Comparison of ENCODE assay signal across 37 cellular contexts in genomic region chrX:91311969-91312368, GRCh38.
"Had no signal": no experiment of that assay in that cellular context is flagged by ENCODE, and none has a peak within 500 bp of the region (broad histone marks: within the 10 kb centered on the region; RNA-seq: fewer than 3 reads in every experiment).

No MANE protein-coding gene starts in this region.

- H3K4me1 ChIP-seq: ascending aorta had no signal

- H3K4me1 Mint-ChIP-seq: activated B cell treated with CpG ODN at 0.5 μM for 24 hours; activated CD4-positive, alpha-beta T cell treated with anti-CD3 and anti-CD28 coated beads, Interleukin-2, amount 10 ng/mL, durations not matched to agents 24 days and 14 days; activated CD8-positive, alpha-beta memory T cell treated with anti-CD3 and anti-CD28 coated beads, Interleukin-2, amount 10 ng/mL, durations not matched to agents 7 days and 5 days; activated naive CD4-positive, alpha-beta T cell treated with anti-CD3 and anti-CD28 coated beads, Interleukin-2, amount 10 ng/mL, durations not matched to agents 7 days and 5 days; activated naive CD4-positive, alpha-beta T cell treated with anti-CD3 and anti-CD28 coated beads, Interleukin-2, amount 50 U/mL, for 24 hours; activated naive CD8-positive, alpha-beta T cell treated with anti-CD3 and anti-CD28 coated beads, Interleukin-2, amount 10 ng/mL, durations not matched to agents 7 days and 5 days; activated naive CD8-positive, alpha-beta T cell treated with anti-CD3 and anti-CD28 coated beads, Interleukin-2, amount 50 U/mL, for 24 hours; brain; central memory CD8-positive, alpha-beta T cell had no signal

- H3K27ac ChIP-seq: ascending aorta, cardiac muscle cell, VCaP had no signal

- H3K9me3 Mint-ChIP-seq: activated B cell treated with CpG ODN at 0.5 μM for 24 hours; activated CD4-positive, alpha-beta memory T cell treated with anti-CD3 and anti-CD28 coated beads for 36 hours; activated CD4-positive, alpha-beta T cell treated with anti-CD3 and anti-CD28 coated beads, Interleukin-2, amount 10 ng/mL, durations not matched to agents 24 days and 14 days; activated naive CD4-positive, alpha-beta T cell treated with anti-CD3 and anti-CD28 coated beads, Interleukin-2, amount 10 ng/mL, durations not matched to agents 7 days and 5 days; activated naive CD4-positive, alpha-beta T cell treated with anti-CD3 and anti-CD28 coated beads, Interleukin-2, amount 50 U/mL, for 24 hours; activated naive CD8-positive, alpha-beta T cell treated with anti-CD3 and anti-CD28 coated beads, Interleukin-2, amount 10 ng/mL, durations not matched to agents 7 days and 5 days; activated naive CD8-positive, alpha-beta T cell treated with anti-CD3 and anti-CD28 coated beads, Interleukin-2, amount 50 U/mL, for 24 hours; activated T-cell treated with anti-CD3 and anti-CD28 coated beads, Interleukin-2, amount 50 U/mL, for 24 hours; brain; central memory CD8-positive, alpha-beta T cell; T-helper 1 cell treated with Interleukin-12 subunit alpha and Interleukin-12 subunit beta and Interleukin-4 antibody, amounts not matched to agents 30 μg/mL and 1 μg/mL, for 36 hours had no signal

- H3K27me3 Mint-ChIP-seq: activated B cell treated with CpG ODN at 0.5 μM for 24 hours; activated CD4-positive, alpha-beta memory T cell treated with anti-CD3 and anti-CD28 coated beads for 36 hours; activated CD4-positive, alpha-beta T cell treated with anti-CD3 and anti-CD28 coated beads, Interleukin-2, amount 10 ng/mL, durations not matched to agents 24 days and 14 days; activated CD8-positive, alpha-beta memory T cell treated with anti-CD3 and anti-CD28 coated beads, Interleukin-2, amount 10 ng/mL, durations not matched to agents 7 days and 5 days; activated naive CD4-positive, alpha-beta T cell treated with anti-CD3 and anti-CD28 coated beads, Interleukin-2, amount 10 ng/mL, durations not matched to agents 7 days and 5 days; activated naive CD4-positive, alpha-beta T cell treated with anti-CD3 and anti-CD28 coated beads, Interleukin-2, amount 50 U/mL, for 24 hours; activated naive CD8-positive, alpha-beta T cell; activated naive CD8-positive, alpha-beta T cell treated with anti-CD3 and anti-CD28 coated beads, Interleukin-2, amount 10 ng/mL, durations not matched to agents 7 days and 5 days; activated naive CD8-positive, alpha-beta T cell treated with anti-CD3 and anti-CD28 coated beads, Interleukin-2, amount 50 U/mL, for 24 hours; brain; central memory CD8-positive, alpha-beta T cell had no signal

- H3K36me3 Mint-ChIP-seq: activated CD4-positive, alpha-beta memory T cell treated with anti-CD3 and anti-CD28 coated beads for 36 hours; activated CD8-positive, alpha-beta memory T cell treated with anti-CD3 and anti-CD28 coated beads, Interleukin-2, amount 10 ng/mL, durations not matched to agents 7 days and 5 days; activated naive CD4-positive, alpha-beta T cell treated with anti-CD3 and anti-CD28 coated beads, Interleukin-2, amount 10 ng/mL, durations not matched to agents 7 days and 5 days; activated naive CD4-positive, alpha-beta T cell treated with anti-CD3 and anti-CD28 coated beads, Interleukin-2, amount 50 U/mL, for 24 hours; activated naive CD8-positive, alpha-beta T cell; activated naive CD8-positive, alpha-beta T cell treated with anti-CD3 and anti-CD28 coated beads, Interleukin-2, amount 10 ng/mL, durations not matched to agents 7 days and 5 days; brain had no signal

- FAIRE-seq: bronchial epithelial cell, TTC549 had no signal

- ATAC-seq: activated CD8-positive, alpha-beta memory T cell treated with anti-CD3 and anti-CD28 coated beads, Interleukin-2, amount 10 ng/mL, durations not matched to agents 7 days and 5 days; activated CD8-positive, alpha-beta T cell treated with anti-CD3 and anti-CD28 coated beads, Interleukin-2, amount 10 ng/mL, durations not matched to agents 7 days and 5 days; activated naive CD8-positive, alpha-beta T cell treated with anti-CD3 and anti-CD28 coated beads, Interleukin-2, amount 50 U/mL, for 24 hours had no signal

- H3K4me3 Mint-ChIP-seq: activated B cell treated with CpG ODN at 0.5 μM for 24 hours; activated CD4-positive, alpha-beta memory T cell treated with anti-CD3 and anti-CD28 coated beads for 36 hours; activated CD4-positive, alpha-beta T cell treated with anti-CD3 and anti-CD28 coated beads, Interleukin-2, amount 10 ng/mL, durations not matched to agents 24 days and 14 days; activated CD8-positive, alpha-beta memory T cell treated with anti-CD3 and anti-CD28 coated beads, Interleukin-2, amount 10 ng/mL, durations not matched to agents 7 days and 5 days; activated CD8-positive, alpha-beta T cell treated with anti-CD3 and anti-CD28 coated beads, Interleukin-2, amount 10 ng/mL, durations not matched to agents 7 days and 5 days; activated naive CD4-positive, alpha-beta T cell treated with anti-CD3 and anti-CD28 coated beads, Interleukin-2, amount 10 ng/mL, durations not matched to agents 7 days and 5 days; activated naive CD4-positive, alpha-beta T cell treated with anti-CD3 and anti-CD28 coated beads, Interleukin-2, amount 50 U/mL, for 24 hours; activated naive CD8-positive, alpha-beta T cell; activated naive CD8-positive, alpha-beta T cell treated with anti-CD3 and anti-CD28 coated beads, Interleukin-2, amount 10 ng/mL, durations not matched to agents 7 days and 5 days; activated naive CD8-positive, alpha-beta T cell treated with anti-CD3 and anti-CD28 coated beads, Interleukin-2, amount 50 U/mL, for 24 hours; activated T-cell treated with anti-CD3 and anti-CD28 coated beads, Interleukin-2, amount 50 U/mL, for 24 hours; brain; central memory CD8-positive, alpha-beta T cell; T-helper 1 cell treated with Interleukin-12 subunit alpha and Interleukin-12 subunit beta and Interleukin-4 antibody, amounts not matched to agents 30 μg/mL and 1 μg/mL, for 36 hours; T-helper 2 cell treated with Interferon-gamma antibody and Interleukin-4, amounts not matched to agents 5 μg/mL and 100 μg/mL, for 36 hours had no signal

- H3K36me3 ChIP-seq: ascending aorta, cardiac muscle cell had no signal

- H3K27me3 ChIP-seq: ascending aorta, cardiac muscle cell had no signal

- H3K27ac Mint-ChIP-seq: activated B cell treated with CpG ODN at 0.5 μM for 24 hours; activated CD4-positive, alpha-beta memory T cell treated with anti-CD3 and anti-CD28 coated beads for 36 hours; activated CD4-positive, alpha-beta T cell treated with anti-CD3 and anti-CD28 coated beads, Interleukin-2, amount 10 ng/mL, durations not matched to agents 24 days and 14 days; activated CD8-positive, alpha-beta memory T cell treated with anti-CD3 and anti-CD28 coated beads, Interleukin-2, amount 10 ng/mL, durations not matched to agents 7 days and 5 days; activated CD8-positive, alpha-beta T cell treated with anti-CD3 and anti-CD28 coated beads, Interleukin-2, amount 10 ng/mL, durations not matched to agents 7 days and 5 days; activated naive CD4-positive, alpha-beta T cell treated with anti-CD3 and anti-CD28 coated beads, Interleukin-2, amount 10 ng/mL, durations not matched to agents 7 days and 5 days; activated naive CD8-positive, alpha-beta T cell; activated naive CD8-positive, alpha-beta T cell treated with anti-CD3 and anti-CD28 coated beads, Interleukin-2, amount 10 ng/mL, durations not matched to agents 7 days and 5 days; activated naive CD8-positive, alpha-beta T cell treated with anti-CD3 and anti-CD28 coated beads, Interleukin-2, amount 50 U/mL, for 24 hours; activated T-cell treated with anti-CD3 and anti-CD28 coated beads, Interleukin-2, amount 50 U/mL, for 24 hours; activated T-helper 2 cell treated with anti-CD3 and anti-CD28 coated beads, Interferon-gamma antibody, Interleukin-2, Interleukin-4, amounts not matched to agents 10 μg/mL and 5 μg/mL and 100 μg/mL, durations not matched to agents 14 hours and 24 hours and 36 hours; brain; T-helper 1 cell treated with Interleukin-12 subunit alpha and Interleukin-12 subunit beta and Interleukin-4 antibody, amounts not matched to agents 30 μg/mL and 1 μg/mL, for 36 hours; T-helper 2 cell treated with Interferon-gamma antibody and Interleukin-4, amounts not matched to agents 5 μg/mL and 100 μg/mL, for 36 hours had no signal

- H3K4me3 ChIP-seq: ascending aorta, cardiac muscle cell had no signal

- DNase-seq: activated B cell treated with CpG ODN at 0.5 μM for 24 hours; activated CD4-positive, alpha-beta memory T cell treated with anti-CD3 and anti-CD28 coated beads for 36 hours; activated CD4-positive, alpha-beta T cell treated with anti-CD3 and anti-CD28 coated beads for 4 hours; activated CD4-positive, alpha-beta T cell treated with anti-CD3 and anti-CD28 coated beads, Interleukin-2, amount 10 ng/mL, durations not matched to agents 24 days and 14 days; activated CD4-positive, alpha-beta T cell treated with anti-CD3 and anti-CD28 coated beads, Interleukin-2, amount 50 U/mL, for 1 hour; activated CD4-positive, alpha-beta T cell treated with anti-CD3 and anti-CD28 coated beads, Interleukin-2, amount 50 U/mL, for 4 hours; activated CD4-positive, CD25-positive, alpha-beta regulatory T cell treated with anti-CD3 and anti-CD28 coated beads, Interleukin-2, amount 50 U/mL, for 72 hours; activated CD8-positive, alpha-beta memory T cell treated with anti-CD3 and anti-CD28 coated beads for 24 hours; activated CD8-positive, alpha-beta memory T cell treated with anti-CD3 and anti-CD28 coated beads, Interleukin-2, amount 10 ng/mL, durations not matched to agents 7 days and 5 days; activated CD8-positive, alpha-beta memory T cell treated with anti-CD3 and anti-CD28 coated beads, Interleukin-2, amount 50 U/mL, for 48 hours; activated CD8-positive, alpha-beta T cell treated with anti-CD3 and anti-CD28 coated beads, Interleukin-2, amount 10 ng/mL, durations not matched to agents 7 days and 5 days; activated effector memory CD4-positive, alpha-beta T cell treated with Interleukin-2 at 50 U/mL for 16 hours; activated gamma-delta T cell; activated naive CD4-positive, alpha-beta T cell treated with anti-CD3 and anti-CD28 coated beads, Interleukin-2, amount 10 ng/mL, durations not matched to agents 7 days and 5 days; activated naive CD4-positive, alpha-beta T cell treated with Interleukin-2 at 50 U/mL for 16 hours; activated naive CD8-positive, alpha-beta T cell treated with anti-CD3 and anti-CD28 coated beads, Interleukin-2, amount 10 ng/mL, durations not matched to agents 7 days and 5 days; activated naive CD8-positive, alpha-beta T cell treated with anti-CD3 and anti-CD28 coated beads, Interleukin-2, amount 50 U/mL, for 24 hours; activated T-cell treated with anti-CD3 and anti-CD28 coated beads, Interleukin-2, amount 50 U/mL, for 24 hours; activated T-cell treated with anti-CD3 and anti-CD28 coated beads, Interleukin-2, amount 50 U/mL, for 48 hours; amygdala; anterior cingulate cortex; caudate nucleus; cerebellar nuclear complex; T-helper 2 cell; T-helper 9 cell had no signal

- H3K9me3 ChIP-seq: ascending aorta had no signal
